1 cellular context compared by ENCODE assay signal in genomic region chr17:28613916-28614315, GRCh38.
TF ChIP-seq lines count a peak whose summit lies in the region.

A gene with protein sequence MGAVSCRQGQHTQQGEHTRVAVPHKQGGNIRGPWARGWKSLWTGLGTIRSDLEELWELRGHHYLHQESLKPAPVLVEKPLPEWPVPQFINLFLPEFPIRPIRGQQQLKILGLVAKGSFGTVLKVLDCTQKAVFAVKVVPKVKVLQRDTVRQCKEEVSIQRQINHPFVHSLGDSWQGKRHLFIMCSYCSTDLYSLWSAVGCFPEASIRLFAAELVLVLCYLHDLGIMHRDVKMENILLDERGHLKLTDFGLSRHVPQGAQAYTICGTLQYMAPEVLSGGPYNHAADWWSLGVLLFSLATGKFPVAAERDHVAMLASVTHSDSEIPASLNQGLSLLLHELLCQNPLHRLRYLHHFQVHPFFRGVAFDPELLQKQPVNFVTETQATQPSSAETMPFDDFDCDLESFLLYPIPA (minus strand): TSS chr17:28614185. CDS start chr17:28614161, 24 bp downstream.

TF ChIP-seq in SK-N-SH, 30 proteins besides CTCF, POLR2A, EP300 and RAD21 (continued from another document):
- TF ChIP-seq RXRA (IDR thresholded peaks at IDR 0.05; ENCODE audit: borderline replicate concordance, low read depth) (no peak), PBX3 (IDR thresholded peaks at IDR 0.05) (no peak)
